ENCODE assay signal across 8 cellular contexts in genomic region chr7:77537595-77538185, GRCh38. TPM values are rescaled to one million over a fixed set of nuclear protein-coding genes. Genes with fewer than 3 reads are reported as not detected.
A peak's percentile ranks its signal among the peaks of the same experiment; 100 is the strongest.
DNase-seq lines count a peak whose midpoint lies in the region; ATAC-seq and TF ChIP-seq lines count a peak whose summit lies in the region.

No MANE protein-coding gene starts in this region.

- H3K27me3 ChIP-seq in heart right ventricle, result no peaks in the 10 kb centered on the region
- no peaks in the 10 kb centered on the region for H3K27me3 ChIP-seq in prostate gland (replicated peaks; ENCODE audit: insufficient read depth)

- DNase-seq in NCI-H82 (lab: John Stamatoyannopoulos, UW) (peak; percentile 74), NCI-H82 treated with DMSO at 0.1 percent for 48 hours (lab: John Stamatoyannopoulos, UW; ENCODE audit: unreplicated experiment) (no peak), RPMI8226 (peak; percentile 54), heart right ventricle (peak; percentile 39 to 47), prostate gland (ENCODE audit: low spot score) (peak; percentile 24), pons (ENCODE audit: low spot score) (no peak)
- peak; percentile 70 for DNase-seq in activated naive CD8-positive, alpha-beta T cell treated with anti-CD3 and anti-CD28 coated beads, Interleukin-2, amount 10 ng/mL, durations not matched to agents 7 days and 5 days

- H3K4me3 ChIP-seq in heart right ventricle (peak overlapping the region; percentile 88 to 100 (median 96)), prostate gland (peak overlapping the region; percentile 69 to 92)

- TF ChIP-seq CTCF in heart right ventricle (IDR thresholded peaks at IDR 0.05) (no peak), prostate gland (IDR thresholded peaks at IDR 0.05) (no peak)

- intact Hi-C loops in heart right ventricle (cut with DNase I) (loop anchor here in 3 of 10 donors (5.0 to 10.0 kb wide), 5 partner anchors 35 to 160 kb away; partner anchors contain the start of genes GSAP (in 1 of the 3) and RSBN1L (in 1 of the 3)), prostate gland (cut with DNase I) (loop anchor here (2.0 to 5.0 kb wide), 3 partner anchors 121 to 260 kb away; partner anchors contain the start of genes GSAP, PHTF2 and TMEM60)

- H3K9me3 ChIP-seq in heart right ventricle (no peaks in the 10 kb centered on the region), prostate gland (no peaks in the 10 kb centered on the region)

- peak; percentile 16 for ATAC-seq in HG03520 (IDR thresholded peaks at IDR 0.05; ENCODE audit: unreplicated experiment)
- peak; percentile 27 for ATAC-seq in activated naive CD8-positive, alpha-beta T cell treated with anti-CD3 and anti-CD28 coated beads, Interleukin-2, amount 10 ng/mL, durations not matched to agents 7 days and 5 days (ENCODE audit: low read depth)
- peak in 7 of 8 donors; percentile 1 to 28 (median 5) for ATAC-seq in heart right ventricle

- 0% methylated on average over 44 to 55 of the region's 55 CpGs for WGBS in heart right ventricle, 2 donors
- 2% methylated on average over 52 of the region's 55 CpGs for WGBS in prostate gland

- H3K36me3 ChIP-seq in heart right ventricle (peaks cover 0 to 6% (median 0%) of the 10 kb centered on the region in 9 donors), prostate gland (no peaks in the 10 kb centered on the region)

- H3K4me1 Mint-ChIP-seq in activated naive CD8-positive, alpha-beta T cell treated with anti-CD3 and anti-CD28 coated beads, Interleukin-2, amount 10 ng/mL, durations not matched to agents 7 days and 5 days, result peaks cover 9% of the 10 kb centered on the region

- peak overlapping the region; percentile 71 for H3K27ac Mint-ChIP-seq in activated naive CD8-positive, alpha-beta T cell treated with anti-CD3 and anti-CD28 coated beads, Interleukin-2, amount 10 ng/mL, durations not matched to agents 7 days and 5 days

- H3K4me3 Mint-ChIP-seq in activated naive CD8-positive, alpha-beta T cell treated with anti-CD3 and anti-CD28 coated beads, Interleukin-2, amount 10 ng/mL, durations not matched to agents 7 days and 5 days, result peak overlapping the region; percentile 84

- peak; percentile 16 for TF ChIP-seq POLR2A in prostate gland (IDR thresholded peaks at IDR 0.05)

- H3K4me1 ChIP-seq in heart right ventricle (peaks cover 6 to 47% (median 42%) of the 10 kb centered on the region in 9 donors), prostate gland (replicated peaks) (no peaks in the 10 kb centered on the region)

- no peaks in the 10 kb centered on the region for H3K36me3 Mint-ChIP-seq in activated naive CD8-positive, alpha-beta T cell treated with anti-CD3 and anti-CD28 coated beads, Interleukin-2, amount 10 ng/mL, durations not matched to agents 7 days and 5 days

- H3K27me3 Mint-ChIP-seq in activated naive CD8-positive, alpha-beta T cell treated with anti-CD3 and anti-CD28 coated beads, Interleukin-2, amount 10 ng/mL, durations not matched to agents 7 days and 5 days, result peaks cover 10% of the 10 kb centered on the region

- no peaks in the 10 kb centered on the region for H3K9me3 Mint-ChIP-seq in activated naive CD8-positive, alpha-beta T cell treated with anti-CD3 and anti-CD28 coated beads, Interleukin-2, amount 10 ng/mL, durations not matched to agents 7 days and 5 days

- H3K27ac ChIP-seq in heart right ventricle (peak overlapping the region; percentile 96 to 100 (median 99)), prostate gland (peak overlapping the region; percentile 92 to 95)

- POLR2A ChIA-PET in activated naive CD8-positive, alpha-beta T cell treated with anti-CD3 and anti-CD28 coated beads, Interleukin-2, amount 10 ng/mL, durations not matched to agents 7 days and 5 days (lab: Charles Lee), result no interaction called here

RNA-seq across cellular contexts. Expression of gene PTPN12, which starts 0.6 kb away (rescaled TPM):
- 10 to 100 TPM; 22.7 to 24.0 TPM for total RNA-seq in activated naive CD8-positive, alpha-beta T cell treated with anti-CD3 and anti-CD28 coated beads, Interleukin-2, amount 10 ng/mL, durations not matched to agents 7 days and 5 days
- 10 to 100 TPM; 33.4 to 56.1 (median 42.6) TPM for total RNA-seq in heart right ventricle
- polyA plus RNA-seq in heart right ventricle, result 10 to 100 TPM; 24.0 to 64.5 TPM
- 10 to 100 TPM; 28.0 to 63.6 TPM for total RNA-seq in prostate gland

Comparison
In these comparisons a context has a peak if more than half of its experiments do, and no peak if none do; other contexts are left out.
1. DNase-seq: peak in NCI-H82 (single experiment), RPMI8226 (single experiment), activated naive CD8-positive, alpha-beta T cell treated with anti-CD3 and anti-CD28 coated beads, Interleukin-2, amount 10 ng/mL, durations not matched to agents 7 days and 5 days (single experiment), heart right ventricle (2 of 2) and prostate gland (single experiment); none in NCI-H82 treated with DMSO at 0.1 percent for 48 hours (single experiment) and pons (single experiment).
2. Peak in every context shown above with its lines, with median percentiles within 50 percentile points of each other: ATAC-seq.